In the genomic region with DNA sequence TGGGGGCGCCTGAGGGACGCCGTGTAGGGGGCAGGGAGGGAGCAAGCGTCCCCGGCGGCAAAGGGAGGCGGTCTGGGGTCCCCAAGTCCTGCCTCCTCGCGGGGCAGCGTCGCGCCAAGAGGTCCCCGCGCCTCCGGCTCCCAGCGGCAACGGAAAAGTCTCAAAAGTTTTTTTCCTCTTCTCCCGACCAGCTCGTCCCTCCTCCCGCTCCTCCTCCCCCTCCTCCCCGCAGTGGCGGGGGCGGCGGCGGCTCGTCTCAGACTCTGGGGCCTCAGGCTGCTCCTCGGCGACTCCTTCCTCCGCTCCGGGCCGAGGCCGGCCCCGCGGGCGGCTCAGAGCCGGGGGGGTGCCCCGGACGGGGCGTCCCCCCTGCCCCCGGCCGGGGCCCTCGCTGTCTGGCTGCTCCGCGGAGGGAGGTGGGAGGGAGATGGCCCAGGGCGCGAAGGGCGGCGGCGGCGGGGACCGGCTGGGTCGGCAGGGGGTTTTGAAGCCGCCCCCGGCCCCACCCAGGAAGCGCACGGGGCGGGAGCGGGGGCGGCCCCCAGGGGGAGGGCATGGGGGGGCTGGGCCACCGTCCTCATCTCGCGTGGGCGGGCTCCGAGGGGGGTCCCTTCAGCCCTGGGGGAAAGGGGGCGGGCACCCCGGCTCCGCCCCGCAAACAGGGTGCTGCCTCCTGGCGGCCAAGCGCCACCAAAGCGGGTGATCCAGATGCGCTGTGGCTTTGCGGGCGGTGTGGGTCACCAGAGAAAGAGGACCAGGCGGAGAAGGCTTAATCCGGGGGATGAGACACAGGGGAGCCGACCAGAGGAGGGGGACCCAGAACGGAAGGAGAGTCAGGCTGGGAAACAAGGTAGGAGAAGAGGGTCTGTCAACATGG, we compare ENCODE assay signal across 8 cellular contexts. TPM values are rescaled to one million over a fixed set of nuclear protein-coding genes. Genes with fewer than 3 reads are reported as not detected.
DNase-seq lines count a peak whose midpoint lies in the region; ATAC-seq, FAIRE-seq and TF ChIP-seq lines count a peak whose summit lies in the region.

A gene (minus strand): TSS at position 457 of the 877 bp plus-strand sequence. CDS start 878 bp downstream, outside the sequence.

- H3K18ac ChIP-seq in H9 (ENCODE audit: insufficient read length, low read depth, low read length), result no peak within 1 kb of the TSS

- H3K27me3 ChIP-seq in H9 (ENCODE audit: insufficient read depth, low read length) (peaks cover 10% of the 10 kb centered on the region; the same call in 1 of the 2 replicates), bronchial epithelial cell (ENCODE audit: control insufficient read depth, insufficient read depth, low read length) (no peaks in the 10 kb centered on the region)

- H4K20me1 ChIP-seq in H9 (ENCODE audit: control insufficient read depth, insufficient read depth, insufficient read length), result no peaks in the 10 kb centered on the region

- no peak within 1 kb of the TSS; a peak in 2 of 7 replicates for H3K27ac Mint-ChIP-seq in H9
- H3K27ac Mint-ChIP-seq in WTC11, result no peak within 1 kb of the TSS

- H3K4me3 Mint-ChIP-seq in H9 (peak within 1 kb of the TSS; percentile 75 to 93), WTC11 (peak within 1 kb of the TSS; percentile 89)

- POLR2A ChIA-PET in WTC11 (lab: Charles Lee), result no interaction called here

- no peak within 1 kb of the TSS for H2BK12ac ChIP-seq in H9 (ENCODE audit: insufficient read length, low read depth, low read length)

- peak within 1 kb of the TSS; percentile 55; the same call in 1 of the 2 replicates for H3K14ac ChIP-seq in H9 (ENCODE audit: insufficient read depth, low read length)

- H3K27me3 Mint-ChIP-seq in H9 (ENCODE audit: low read depth), result peaks cover 44% of the 10 kb centered on the region
- peaks cover 57% of the 10 kb centered on the region for H3K27me3 Mint-ChIP-seq in WTC11 (ENCODE audit: low read depth)

- no peak within 1 kb of the TSS for H2AK5ac ChIP-seq in H9 (ENCODE audit: insufficient read length, low read length)

- H3K56ac ChIP-seq in H9 (ENCODE audit: insufficient read length, low read depth, low read length), result no peak within 1 kb of the TSS

- no peak within 1 kb of the TSS for H2BK120ac ChIP-seq in H9 (ENCODE audit: low read depth, low read length, poor library complexity, severe bottlenecking)

- peaks cover 0 to 13% (median 2%) of the 10 kb centered on the region in 3 experiments; a peak in 4 of 7 replicates for H3K36me3 Mint-ChIP-seq in H9 (ENCODE audit: insufficient read depth in 1 of 3, low read depth in 3 of 3)
- no peaks in the 10 kb centered on the region for H3K36me3 Mint-ChIP-seq in WTC11

- H2BK20ac ChIP-seq in H9 (ENCODE audit: low read depth, low read length, poor library complexity, severe bottlenecking), result no peak within 1 kb of the TSS

- peak; percentile 93 for TF ChIP-seq CTCF in H9 (conservative IDR thresholded peaks at IDR 0.05)
- TF ChIP-seq CTCF in WTC11 (IDR thresholded peaks at IDR 0.05), result peak; percentile 81
- peak; percentile 92 for TF ChIP-seq CTCF in bronchial epithelial cell (IDR thresholded peaks at IDR 0.05; ENCODE audit: insufficient read depth, low read length, severe bottlenecking)

- H4K8ac ChIP-seq in H9 (replicated peaks; ENCODE audit: insufficient read length, low read depth, low read length), result no peak within 1 kb of the TSS

- no peak within 1 kb of the TSS for H2BK15ac ChIP-seq in H9 (ENCODE audit: low read depth, low read length)

- H3K79me1 ChIP-seq in H9 (ENCODE audit: insufficient read depth, low read depth, low read length, poor library complexity, severe bottlenecking), result no peaks in the 10 kb centered on the region

- no peak within 1 kb of the TSS for H3K9ac ChIP-seq in H9 (ENCODE audit: extremely low read depth, insufficient read length, low read length)

- no peak for FAIRE-seq in bronchial epithelial cell (lab: Jason Lieb, UNC)

- H3K36me3 ChIP-seq in bronchial epithelial cell (ENCODE audit: control insufficient read depth, insufficient read depth, low read length), result no peaks in the 10 kb centered on the region

- no peak within 1 kb of the TSS for H4K5ac ChIP-seq in H9 (ENCODE audit: insufficient read length, low read depth, low read length)

- H3K4ac ChIP-seq in H9 (ENCODE audit: low read depth, low read length), result no peak within 1 kb of the TSS

- H3K9me3 Mint-ChIP-seq in H9, result no peaks in the 10 kb centered on the region; a peak in 1 of 5 replicates
- H3K9me3 Mint-ChIP-seq in WTC11, result no peaks in the 10 kb centered on the region

- H2AFZ ChIP-seq in H9 (ENCODE audit: low read length), result no peak within 1 kb of the TSS

- CTCF ChIA-PET in WTC11 (lab: Charles Lee), result interaction anchor here (0.7 to 6.2 kb wide), 26 partner anchors 11 to 506 kb away, joined by 3 to 103 read pairs (median 6); a partner anchor contains a TSS

- no peaks in the 10 kb centered on the region for H3K9me3 ChIP-seq in H9 (ENCODE audit: control insufficient read depth, low read depth, low read length)

- no peak within 1 kb of the TSS for H2BK5ac ChIP-seq in H9 (ENCODE audit: insufficient read length, low read length)

- H3T11ph ChIP-seq in H9 (ENCODE audit: low read length), result no peak within 1 kb of the TSS

- peak within 1 kb of the TSS; percentile 63 for H3K4me2 ChIP-seq in H9 (ENCODE audit: insufficient read depth, insufficient read length, low read length)

- WGBS in H9 (ENCODE audit: extremely low coverage, insufficient read length, low lambda C conversion rate), result no CpG with 5 or more reads among the region's 78 CpGs

- peak; percentile 86 for DNase-seq in GDM1 (lab: John Stamatoyannopoulos, UW)
- peak; percentile 75 for DNase-seq in H9
- peak; percentile 40 for DNase-seq in NCI-H1105 (lab: John Stamatoyannopoulos, UW)
- peak; percentile 78 for DNase-seq in WTC11 (ENCODE audit: low spot score)
- peak; percentile 55 for DNase-seq in bronchial epithelial cell (ENCODE audit: low read depth)
- peak; percentile 40 for DNase-seq in inferior parietal cortex (ENCODE audit: extremely low spot score)
- DNase-seq in smooth muscle cell of the brain vasculature (ENCODE audit: low read depth, low spot score), result peak; percentile 40
- no peak for DNase-seq in NCI-H2029 treated with DMSO at 0.1 percent for 48 hours (lab: John Stamatoyannopoulos, UW)

- H3K4me1 ChIP-seq in H9 (ENCODE audit: insufficient read depth, low read length), result no peaks in the 10 kb centered on the region; the same call in 1 of the 2 replicates

- H3K27ac ChIP-seq in H9 (ENCODE audit: insufficient read length, low read depth, low read length), result no peak within 1 kb of the TSS

- H3K4me1 Mint-ChIP-seq in H9, result peaks cover 21 to 22% of the 10 kb centered on the region in 2 experiments
- peaks cover 18% of the 10 kb centered on the region for H3K4me1 Mint-ChIP-seq in WTC11

- H3K79me2 ChIP-seq in H9 (ENCODE audit: insufficient read depth, low read length), result no peaks in the 10 kb centered on the region

- no peak within 1 kb of the TSS for H3K23ac ChIP-seq in H9 (ENCODE audit: insufficient read length, low read depth, low read length)

- H3K23me2 ChIP-seq in H9 (ENCODE audit: insufficient read length, low read depth, low read length, poor library complexity, severe bottlenecking), result peaks cover 26% of the 10 kb centered on the region

- peak within 1 kb of the TSS; percentile 64 for H3K4me3 ChIP-seq in bronchial epithelial cell (ENCODE audit: low read depth, low read length)

- peak; percentile 53 for ATAC-seq in WTC11

- no peak within 1 kb of the TSS for H4K91ac ChIP-seq in H9 (ENCODE audit: insufficient read length, low read depth, low read length)

TF ChIP-seq in WTC11, 78 proteins besides CTCF, POLR2A, EP300 and RAD21 (continues in another document):
- TF ChIP-seq, protein P1, sequence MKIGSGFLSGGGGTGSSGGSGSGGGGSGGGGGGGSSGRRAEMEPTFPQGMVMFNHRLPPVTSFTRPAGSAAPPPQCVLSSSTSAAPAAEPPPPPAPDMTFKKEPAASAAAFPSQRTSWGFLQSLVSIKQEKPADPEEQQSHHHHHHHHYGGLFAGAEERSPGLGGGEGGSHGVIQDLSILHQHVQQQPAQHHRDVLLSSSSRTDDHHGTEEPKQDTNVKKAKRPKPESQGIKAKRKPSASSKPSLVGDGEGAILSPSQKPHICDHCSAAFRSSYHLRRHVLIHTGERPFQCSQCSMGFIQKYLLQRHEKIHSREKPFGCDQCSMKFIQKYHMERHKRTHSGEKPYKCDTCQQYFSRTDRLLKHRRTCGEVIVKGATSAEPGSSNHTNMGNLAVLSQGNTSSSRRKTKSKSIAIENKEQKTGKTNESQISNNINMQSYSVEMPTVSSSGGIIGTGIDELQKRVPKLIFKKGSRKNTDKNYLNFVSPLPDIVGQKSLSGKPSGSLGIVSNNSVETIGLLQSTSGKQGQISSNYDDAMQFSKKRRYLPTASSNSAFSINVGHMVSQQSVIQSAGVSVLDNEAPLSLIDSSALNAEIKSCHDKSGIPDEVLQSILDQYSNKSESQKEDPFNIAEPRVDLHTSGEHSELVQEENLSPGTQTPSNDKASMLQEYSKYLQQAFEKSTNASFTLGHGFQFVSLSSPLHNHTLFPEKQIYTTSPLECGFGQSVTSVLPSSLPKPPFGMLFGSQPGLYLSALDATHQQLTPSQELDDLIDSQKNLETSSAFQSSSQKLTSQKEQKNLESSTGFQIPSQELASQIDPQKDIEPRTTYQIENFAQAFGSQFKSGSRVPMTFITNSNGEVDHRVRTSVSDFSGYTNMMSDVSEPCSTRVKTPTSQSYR (CRISPR knock-in tag; IDR thresholded peaks at IDR 0.05), result no peak
- TF ChIP-seq NFE2L1 (CRISPR knock-in tag; IDR thresholded peaks at IDR 0.05) (no peak), ZNF263 (CRISPR knock-in tag; IDR thresholded peaks at IDR 0.05; ENCODE audit: low read depth) (peak; percentile 99), MXD4 (CRISPR knock-in tag; IDR thresholded peaks at IDR 0.05; ENCODE audit: borderline replicate concordance) (no peak)
- TF ChIP-seq, protein P2, sequence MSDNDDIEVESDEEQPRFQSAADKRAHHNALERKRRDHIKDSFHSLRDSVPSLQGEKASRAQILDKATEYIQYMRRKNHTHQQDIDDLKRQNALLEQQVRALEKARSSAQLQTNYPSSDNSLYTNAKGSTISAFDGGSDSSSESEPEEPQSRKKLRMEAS (CRISPR knock-in tag; IDR thresholded peaks at IDR 0.05), result 0 out of 2 replicates have a peak, but pooled peaks have one; percentile 6

RNA-seq across cellular contexts. Expression of the gene that starts here (rescaled TPM):
- 30.1 and 31.3 TPM in 2 replicates for total RNA-seq in H9 (2021)
- 10.4 to 11.8 TPM (median 11.0 TPM) in 3 replicates for total RNA-seq in WTC11 (2021)
- 4.5 and 5.2 TPM in 2 replicates for total RNA-seq in bronchial epithelial cell
